Comparison of ENCODE assay signal across 17 cellular contexts in the genomic region with DNA sequence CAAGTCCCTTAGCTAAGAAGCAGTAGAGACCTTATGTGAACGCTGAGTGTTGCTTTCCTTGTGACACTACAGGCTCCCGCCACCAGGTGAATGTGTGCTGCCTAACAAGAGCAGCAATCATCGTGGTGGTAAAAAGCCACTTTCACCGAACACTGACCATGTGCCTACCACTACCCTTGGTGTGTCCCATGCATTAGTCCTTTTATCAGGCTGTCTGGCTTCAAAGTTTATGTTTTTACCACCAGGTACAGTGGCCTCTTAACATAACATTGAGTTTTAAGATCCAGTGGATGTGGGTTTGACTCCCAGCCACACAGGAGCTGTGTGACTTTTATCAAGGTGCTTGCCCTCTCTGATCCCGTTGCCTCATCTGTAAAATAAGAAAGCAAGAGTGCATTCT. TPM values are rescaled to one million over a fixed set of nuclear protein-coding genes. Genes with fewer than 3 reads are reported as not detected.
DNase-seq lines count a peak whose midpoint lies in the region; ATAC-seq and TF ChIP-seq lines count a peak whose summit lies in the region.
"Had no signal": no experiment of that assay in that cellular context is flagged by ENCODE, and none has a peak within 500 bp of the region (broad histone marks: within the 10 kb centered on the region; RNA-seq: fewer than 3 reads in every experiment).

No MANE protein-coding gene starts in this region.

- H3K9me3 ChIP-seq in thoracic aorta, result no peaks in the 10 kb centered on the region
- H3K9me3 ChIP-seq in ovary, result no peaks in the 10 kb centered on the region
- H3K9me3 ChIP-seq: neutrophil had no signal

- no peak overlapping the region for H3K4me3 Mint-ChIP-seq in WTC11
- no peak overlapping the region for H3K4me3 Mint-ChIP-seq in T-cell
- H3K4me3 Mint-ChIP-seq: brain had no signal

- H3K36me3 Mint-ChIP-seq in WTC11 (no peaks in the 10 kb centered on the region), T-cell (no peaks in the 10 kb centered on the region)
- H3K36me3 Mint-ChIP-seq: brain had no signal

- TF ChIP-seq CTCF in WTC11 (IDR thresholded peaks at IDR 0.05), result no peak
- no peak for TF ChIP-seq CTCF in thoracic aorta (IDR thresholded peaks at IDR 0.05)
- TF ChIP-seq CTCF in ovary (IDR thresholded peaks at IDR 0.05), result no peak

- CTCF ChIA-PET in WTC11 (lab: Charles Lee) (interaction anchor here (0.5 to 2.2 kb wide), 15 partner anchors 13 to 309 kb away, joined by 3 to 8 read pairs (median 4); no protein-coding TSS in a partner anchor), T-cell (lab: Charles Lee) (no interaction called here)

- POLR2A ChIA-PET in WTC11 (lab: Charles Lee), result interaction anchor here (0.6 kb wide), 1 partner anchor 786 kb away, joined by 3 read pairs; no protein-coding TSS in a partner anchor
- POLR2A ChIA-PET in T-cell (lab: Charles Lee), result no interaction called here

- 57 to 66% (median 59%) methylated on average over 5 of the region's 5 CpGs for WGBS in ovary, 3 donors

- H3K4me1 ChIP-seq in thoracic aorta (ENCODE audit: control insufficient read depth in 1 of 2, low read depth in 2 of 2) (no peaks in the 10 kb centered on the region), ovary (ENCODE audit: insufficient read depth) (no peaks in the 10 kb centered on the region)

- H3K4me3 ChIP-seq in thoracic aorta (peak overlapping the region; percentile 59), ovary (no peak overlapping the region)
- H3K4me3 ChIP-seq: hepatocyte had no signal

- TF ChIP-seq POLR2A in ovary (IDR thresholded peaks at IDR 0.05), result no peak

- no peak overlapping the region for H3K27ac ChIP-seq in thoracic aorta
- H3K27ac ChIP-seq in ovary, result no peak overlapping the region
- H3K27ac ChIP-seq: hepatocyte, neutrophil had no signal

- no peak overlapping the region for H3K27ac Mint-ChIP-seq in WTC11
- H3K27ac Mint-ChIP-seq in T-cell, result no peak overlapping the region

- H3K4me1 Mint-ChIP-seq in WTC11 (no peaks in the 10 kb centered on the region), T-cell (no peaks in the 10 kb centered on the region)

- ATAC-seq in WTC11 (peak; percentile 77), thoracic aorta (ENCODE audit: insufficient number of reproducible peaks, low FRiP score, low read depth) (no peak), GM19023 (IDR thresholded peaks at IDR 0.05; ENCODE audit: unreplicated experiment) (no peak), T-cell (replicated peaks in 1 of 4) (no peak)

- peak; percentile 40 for DNase-seq in NCI-H82 (lab: John Stamatoyannopoulos, UW)
- no peak for DNase-seq in NCI-H82 treated with DMSO at 0.1 percent for 48 hours (lab: John Stamatoyannopoulos, UW; ENCODE audit: unreplicated experiment)
- no peak for DNase-seq in WTC11 (ENCODE audit: low spot score)
- peak; percentile 54 for DNase-seq in iPS-NIHi11 (ENCODE audit: low spot score)
- no peak for DNase-seq in thoracic aorta (ENCODE audit: low spot score)
- DNase-seq in T-cell, result no peak
- DNase-seq in ovary, result no peak
- DNase-seq: activated CD4-positive, alpha-beta T cell treated with anti-CD3 and anti-CD28 coated beads, Interleukin-2, amount 50 U/mL, for 4 hours; NCI-H1092 treated with DMSO at 0.1 percent for 48 hours; NCI-H345 had no signal

- H3K27me3 ChIP-seq in thoracic aorta (replicated peaks; ENCODE audit: insufficient read depth) (no peaks in the 10 kb centered on the region), ovary (no peaks in the 10 kb centered on the region)
- H3K27me3 ChIP-seq: neutrophil had no signal

- no peaks in the 10 kb centered on the region for H3K36me3 ChIP-seq in thoracic aorta
- no peaks in the 10 kb centered on the region for H3K36me3 ChIP-seq in ovary
- H3K36me3 ChIP-seq: neutrophil had no signal

- H3K27me3 Mint-ChIP-seq in WTC11 (ENCODE audit: low read depth) (no peaks in the 10 kb centered on the region; the same call in 1 of the 2 replicates), T-cell (peaks cover 20 to 23% of the 10 kb centered on the region in 2 donors)

- TF ChIP-seq EP300 in ovary (IDR thresholded peaks at IDR 0.05), result no peak

- H3K9me3 Mint-ChIP-seq in WTC11, result no peaks in the 10 kb centered on the region
- no peaks in the 10 kb centered on the region for H3K9me3 Mint-ChIP-seq in T-cell

- intact Hi-C loops in ovary (cut with DNase I), result no loop called here

TF ChIP-seq in WTC11, 78 proteins besides CTCF, POLR2A, EP300 and RAD21:
- TF ChIP-seq, protein P1, sequence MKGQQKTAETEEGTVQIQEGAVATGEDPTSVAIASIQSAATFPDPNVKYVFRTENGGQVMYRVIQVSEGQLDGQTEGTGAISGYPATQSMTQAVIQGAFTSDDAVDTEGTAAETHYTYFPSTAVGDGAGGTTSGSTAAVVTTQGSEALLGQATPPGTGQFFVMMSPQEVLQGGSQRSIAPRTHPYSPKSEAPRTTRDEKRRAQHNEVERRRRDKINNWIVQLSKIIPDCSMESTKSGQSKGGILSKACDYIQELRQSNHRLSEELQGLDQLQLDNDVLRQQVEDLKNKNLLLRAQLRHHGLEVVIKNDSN (CRISPR knock-in tag; IDR thresholded peaks at IDR 0.05), result no peak
- TF ChIP-seq GTF2I (CRISPR knock-in tag; conservative IDR thresholded peaks at IDR 0.05), result peak; percentile 86

RNA-seq across cellular contexts. Expression of gene C1QB, which starts 1.7 kb away (rescaled TPM):
- total RNA-seq in WTC11 (2021), result 0.61 to 1.1 TPM (median 0.62 TPM) in 3 replicates
- 100 to 1,000 TPM; 448 to 884 TPM for total RNA-seq in thoracic aorta
- 1 to 10 TPM in 3 of 5 donors, not detected in 2; 1.1 to 1.3 (median 1.2) TPM for total RNA-seq in T-cell
- 100 to 1,000 TPM in 4 of 7 donors, 10 to 100 TPM in 3; 26.5 to 206 (median 117) TPM for total RNA-seq in ovary
- 10 to 100 TPM; 85.4 to 96.7 TPM for polyA plus RNA-seq in ovary
- total RNA-seq: endothelial cell of umbilical vein; HT1080; T-helper 2 cell treated with Interferon-gamma antibody and Interleukin-4, amounts not matched to agents 100 ng/mL and 5 ng/mL, for 36 hours had no signal
- polyA plus RNA-seq: endothelial cell of umbilical vein had no signal

RNA-seq across cellular contexts. Expression of gene C1QC, which starts 11.3 kb away (rescaled TPM):
- total RNA-seq in WTC11 (2021), result 0.21 to 0.66 TPM (median 0.28 TPM) in 3 replicates
- 100 to 1,000 TPM; 241 to 542 TPM for total RNA-seq in thoracic aorta
- 1 to 10 TPM in 1 of 5 donors, under 1 TPM in 2, not detected in 2; 0.62 to 1.9 (median 0.96) TPM for total RNA-seq in T-cell
- total RNA-seq in ovary, result 100 to 1,000 TPM in 2 of 7 donors, 10 to 100 TPM in 5; 30.2 to 136 (median 51.1) TPM
- 10 to 100 TPM; 31.4 to 52.8 TPM for polyA plus RNA-seq in ovary
- total RNA-seq: endothelial cell of umbilical vein; HT1080; T-helper 2 cell treated with Interferon-gamma antibody and Interleukin-4, amounts not matched to agents 100 ng/mL and 5 ng/mL, for 36 hours had no signal
- polyA plus RNA-seq: endothelial cell of umbilical vein had no signal

RNA-seq across cellular contexts. Expression of gene C1QA, which starts 18.3 kb away (rescaled TPM):
- total RNA-seq in WTC11 (2021) (0.50 to 0.92 TPM (median 0.76 TPM) in 3 replicates), thoracic aorta (100 to 1,000 TPM; 234 to 501 TPM), T-cell (1 to 10 TPM in 2 of 5 donors, under 1 TPM in 2, not detected in 1; 0.33 to 1.3 (median 0.93) TPM), ovary (10 to 100 TPM; 26.8 to 87.0 (median 52.7) TPM)
- 10 to 100 TPM; 43.7 to 89.6 TPM for polyA plus RNA-seq in ovary
- total RNA-seq: endothelial cell of umbilical vein; HT1080; T-helper 2 cell treated with Interferon-gamma antibody and Interleukin-4, amounts not matched to agents 100 ng/mL and 5 ng/mL, for 36 hours had no signal
- polyA plus RNA-seq: endothelial cell of umbilical vein had no signal

RNA-seq across cellular contexts. Expression of gene EPHB2, which starts 55.9 kb away (rescaled TPM):
- total RNA-seq in WTC11 (2021) (12.0 to 18.5 TPM (median 13.1 TPM) in 3 replicates), thoracic aorta (10 to 100 TPM in 1 of 2 donors, 1 to 10 TPM in 1; 9.3 to 10.0 TPM), T-cell (under 1 TPM in 3 of 5 donors, not detected in 2; 0.06 to 0.20 (median 0.12) TPM), ovary (10 to 100 TPM in 5 of 7 donors, 1 to 10 TPM in 2; 2.5 to 55.1 (median 20.9) TPM)
- 1 to 10 TPM; 3.1 to 5.1 TPM for polyA plus RNA-seq in ovary
- total RNA-seq: T-helper 2 cell treated with Interferon-gamma antibody and Interleukin-4, amounts not matched to agents 100 ng/mL and 5 ng/mL, for 36 hours had no signal

Comparison
In these comparisons a context has a peak if more than half of its experiments do, and no peak if none do; other contexts are left out.
1. DNase-seq: peak in NCI-H82 (single experiment) and iPS-NIHi11 (single experiment); none in NCI-H82 treated with DMSO at 0.1 percent for 48 hours (single experiment), WTC11 (single experiment), thoracic aorta (single experiment), T-cell (0 of 34) and ovary (0 of 5).
2. RNA of gene C1QB, which starts 1.7 kb away (total RNA-seq): 448 to 884 TPM in thoracic aorta and 26.5 to 206 TPM in ovary; 1.1 to 1.3 TPM in T-cell and 0.61 to 1.1 TPM in WTC11; every median in the first group is over 10 times any median in the second.
3. RNA of gene C1QC, which starts 11.3 kb away (total RNA-seq): 241 to 542 TPM in thoracic aorta and 30.2 to 136 TPM in ovary; 0.62 to 1.9 TPM in T-cell and 0.21 to 0.66 TPM in WTC11; every median in the first group is over 10 times any median in the second.
4. RNA of gene C1QA, which starts 18.3 kb away (total RNA-seq): 234 to 501 TPM in thoracic aorta and 26.8 to 87.0 TPM in ovary; 0.33 to 1.3 TPM in T-cell and 0.50 to 0.92 TPM in WTC11; every median in the first group is over 10 times any median in the second.